8 cellular contexts compared by ENCODE assay signal in genomic region chr3:170180952-170181876, GRCh38. TPM values are rescaled to one million over a fixed set of nuclear protein-coding genes. Genes with fewer than 3 reads are reported as not detected.
DNase-seq lines count a peak whose midpoint lies in the region; ATAC-seq lines count a peak whose summit lies in the region.

PHC3 (minus strand) TSS chr3:170181733; CDS start chr3:170181715, 18 bp downstream.

- peak; percentile 94 for DNase-seq in COR-L47 (lab: John Stamatoyannopoulos, UW)
- peak; percentile 95 for DNase-seq in HT1080 (ENCODE audit: low read depth)
- DNase-seq in NOMO-1 (lab: John Stamatoyannopoulos, UW; ENCODE audit: unreplicated experiment in 2 of 2) = peak; percentile 94 to 98
- DNase-seq in effector CD8-positive, alpha-beta T cell (lab: John Stamatoyannopoulos, UW) = peak; percentile 89
- peak; percentile 93 to 95 for DNase-seq in lung microvascular endothelial cell (ENCODE audit: low read depth in 2 of 2)
- peak; percentile 88 to 89 (median 88) for DNase-seq in stimulated activated CD4-positive, alpha-beta T cell treated with anti-CD3 and anti-CD28 coated beads, TNF-alpha, amount 100 ng/mL, for 4 hours (ENCODE audit: low read depth in 3 of 3)

- CTCF ChIA-PET in activated CD8-positive, alpha-beta memory T cell treated with anti-CD3 and anti-CD28 coated beads for 36 hours (lab: Charles Lee) = interaction anchor here (0.6 to 1.2 kb wide), 6 partner anchors 9 to 424 kb away, joined by 3 to 4 read pairs (median 3); partner anchors contain the start of genes LRRC34 and LRRIQ4

- POLR2A ChIA-PET in activated CD8-positive, alpha-beta memory T cell treated with anti-CD3 and anti-CD28 coated beads for 36 hours (lab: Charles Lee) = interaction anchor here (0.6 to 2.8 kb wide), 6 partner anchors 9 to 688 kb away, joined by 3 to 15 read pairs (median 4); partner anchors contain the start of gene SKIL

- ATAC-seq in GM21367 (IDR thresholded peaks at IDR 0.05; ENCODE audit: unreplicated experiment) = peak; percentile 74

RNA-seq across cellular contexts. Expression of gene PHC3, which starts in this region (rescaled TPM):
- total RNA-seq in HT1080 (2014; rRNA removed; shearing (Covaris generic)) = 10.7 and 21.2 TPM in 2 replicates
- 19.4 and 26.9 TPM in 2 replicates for polyA plus RNA-seq in HT1080 (2015; cell fraction: cytosol; rRNA removed)
- 50.0 and 107 TPM in 2 replicates for polyA plus RNA-seq in HT1080 (2015; cell fraction: nucleus; rRNA removed)
- 10 to 100 TPM; 44.3 to 50.6 TPM for total RNA-seq in activated CD8-positive, alpha-beta memory T cell treated with anti-CD3 and anti-CD28 coated beads for 36 hours
- total RNA-seq in lung microvascular endothelial cell = 9.6 and 15.3 TPM in 2 replicates

Comparison
In these comparisons a context has a peak if more than half of its experiments do, and no peak if none do; other contexts are left out.
1. Peak in every context shown above with its lines: DNase-seq and ATAC-seq.